In the genomic region with DNA sequence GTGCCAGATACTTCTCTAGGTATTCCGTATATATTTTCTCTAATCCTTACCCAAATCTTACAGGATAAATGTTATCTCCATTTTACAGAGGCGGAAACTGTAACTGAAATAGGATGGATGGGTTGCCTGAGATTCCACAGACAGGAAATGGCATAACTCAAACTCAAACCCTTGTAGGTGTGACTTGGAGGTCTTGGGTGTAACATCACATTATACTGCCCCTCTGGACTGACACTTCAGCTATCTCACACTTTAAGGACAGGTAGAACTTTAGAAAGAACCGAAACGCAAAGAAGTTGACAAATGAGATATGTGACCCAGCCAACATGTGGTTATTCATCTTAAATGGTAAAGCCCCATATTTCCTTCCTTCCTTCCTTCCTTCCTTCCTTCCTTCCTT, we compare ENCODE assay signal across 33 cellular contexts.
"Had no signal": no experiment of that assay in that cellular context is flagged by ENCODE, and none has a peak within 500 bp of the region (broad histone marks: within the 10 kb centered on the region; RNA-seq: fewer than 3 reads in every experiment).

No MANE protein-coding gene starts in this region.

- FAIRE-seq: colon, endometrium had no signal

- DNase-seq: activated CD4-positive, alpha-beta memory T cell treated with anti-CD3 and anti-CD28 coated beads for 36 hours; activated CD4-positive, alpha-beta T cell treated with anti-CD3 and anti-CD28 coated beads for 36 hours; activated CD4-positive, alpha-beta T cell treated with anti-CD3 and anti-CD28 coated beads, Interleukin-2, amount 10 ng/mL, durations not matched to agents 24 days and 14 days; activated CD4-positive, CD25-positive, alpha-beta regulatory T cell; activated CD4-positive, CD25-positive, alpha-beta regulatory T cell treated with anti-CD3 and anti-CD28 coated beads, Interleukin-2, amount 50 U/mL, for 72 hours; activated CD8-positive, alpha-beta memory T cell treated with anti-CD3 and anti-CD28 coated beads, Interleukin-2, amount 10 ng/mL, durations not matched to agents 7 days and 5 days; activated CD8-positive, alpha-beta memory T cell treated with anti-CD3 and anti-CD28 coated beads, Interleukin-2, amount 50 U/mL, for 4 hours; activated CD8-positive, alpha-beta T cell treated with anti-CD3 and anti-CD28 coated beads, Interleukin-2, amount 10 ng/mL, durations not matched to agents 7 days and 5 days; activated effector memory CD4-positive, alpha-beta T cell treated with anti-CD3 and anti-CD28 coated beads, Interleukin-2, amount 50 U/mL, for 16 hours; activated naive CD4-positive, alpha-beta T cell; activated naive CD4-positive, alpha-beta T cell treated with anti-CD3 and anti-CD28 coated beads, Interleukin-2, amount 50 U/mL, for 16 hours; activated naive CD8-positive, alpha-beta T cell treated with anti-CD3 and anti-CD28 coated beads for 36 hours; activated naive CD8-positive, alpha-beta T cell treated with anti-CD3 and anti-CD28 coated beads, Interleukin-2, amount 50 U/mL, for 24 hours; activated T-cell treated with anti-CD3 and anti-CD28 coated beads, Interleukin-2, amount 50 U/mL, for 1 hour; activated T-cell treated with anti-CD3 and anti-CD28 coated beads, Interleukin-2, amount 50 U/mL, for 48 hours; adrenal gland; amygdala; aorta; body of pancreas; caudate nucleus; cortex of kidney; dermis blood vessel endothelial cell; effector CD4-positive, alpha-beta T cell; effector memory CD8-positive, alpha-beta T cell; foreskin fibroblast; gastrocnemius medialis; glutamatergic neuron; heart left ventricle; T-helper 1 cell; T-helper 2 cell had no signal

- H3K27ac ChIP-seq: adrenal gland, body of pancreas, gastrocnemius medialis, heart left ventricle had no signal

- H3K4me1 ChIP-seq: adrenal gland, body of pancreas, gastrocnemius medialis, heart left ventricle had no signal

- ATAC-seq: activated CD4-positive, alpha-beta T cell treated with anti-CD3 and anti-CD28 coated beads for 36 hours; activated CD8-positive, alpha-beta memory T cell treated with anti-CD3 and anti-CD28 coated beads, Interleukin-2, amount 10 ng/mL, durations not matched to agents 7 days and 5 days; activated CD8-positive, alpha-beta T cell treated with anti-CD3 and anti-CD28 coated beads, Interleukin-2, amount 10 ng/mL, durations not matched to agents 7 days and 5 days; activated naive CD8-positive, alpha-beta T cell treated with anti-CD3 and anti-CD28 coated beads, Interleukin-2, amount 50 U/mL, for 24 hours; body of pancreas; effector memory CD8-positive, alpha-beta T cell; esophagus mucosa; gastrocnemius medialis; heart left ventricle had no signal

- H3K4me3 ChIP-seq: adrenal gland, body of pancreas, gastrocnemius medialis, heart left ventricle had no signal

- H3K36me3 ChIP-seq: adrenal gland, gastrocnemius medialis, heart left ventricle had no signal

- H3K27me3 ChIP-seq: adrenal gland, body of pancreas, gastrocnemius medialis, heart left ventricle had no signal

- H3K9me3 ChIP-seq: adrenal gland, body of pancreas, gastrocnemius medialis, heart left ventricle had no signal
